8 cellular contexts compared by ENCODE assay signal in genomic region chr4:36385951-36386561, GRCh38.
DNase-seq lines count a peak whose midpoint lies in the region; ATAC-seq lines count a peak whose summit lies in the region.

No MANE protein-coding gene starts in this region.

- peak overlapping the region; percentile 18 to 85 (median 64) for H3K4me3 Mint-ChIP-seq in CD4-positive, alpha-beta memory T cell
- H3K4me3 Mint-ChIP-seq in natural killer cell treated with Interleukin-12 subunit alpha and Interleukin-12 subunit beta and Interleukin-15 and Interleukin-18, amount 100 ng/mL, for 72 hours, result peak overlapping the region; percentile 76

- H3K9me3 ChIP-seq in CD4-positive, alpha-beta memory T cell (ENCODE audit: control insufficient read depth in 1 of 2, low read length in 2 of 2), result no peaks in the 10 kb centered on the region

- peak; percentile 75 to 83 (median 79) for DNase-seq in CD4-positive, alpha-beta memory T cell
- DNase-seq in T-helper 9 cell (peak; percentile 16), GM03348 (ENCODE audit: low spot score) (no peak), OCI-M2 (lab: John Stamatoyannopoulos, UW; ENCODE audit: unreplicated experiment) (no peak), HUDEP-2 (lab: John Stamatoyannopoulos, UW; ENCODE audit: unreplicated experiment in 76 of 76) (no peak)
- peak; percentile 80 for DNase-seq in natural killer cell treated with Interleukin-12 subunit alpha and Interleukin-12 subunit beta and Interleukin-15 and Interleukin-18, amount 100 ng/mL, for 72 hours (ENCODE audit: low spot score)

- peak overlapping the region; percentile 39 for H3K27ac ChIP-seq in CD4-positive, alpha-beta memory T cell (ENCODE audit: low read depth, low read length)

- POLR2A ChIA-PET in CD4-positive, alpha-beta memory T cell (lab: Charles Lee; ENCODE audit: partially characterized antibody), result interaction anchor here (0.6 to 2.2 kb wide), 8 partner anchors 9 to 217 kb away, joined by 3 to 28 read pairs (median 4); partner anchors contain the start of gene ARAP2

- intact Hi-C loops in CD4-positive, alpha-beta memory T cell (cut with micrococcal nuclease), result loop anchor here (1.0 to 10.0 kb wide), 4 partner anchors 8 to 1299 kb away; partner anchors contain the start of gene RELL1

- H3K4me1 ChIP-seq in CD4-positive, alpha-beta memory T cell (ENCODE audit: insufficient read depth, low read length), result peaks cover 23% of the 10 kb centered on the region

- peak overlapping the region; percentile 78 to 99 (median 96) for H3K27ac Mint-ChIP-seq in CD4-positive, alpha-beta memory T cell
- peak overlapping the region; percentile 75 to 87 for H3K27ac Mint-ChIP-seq in natural killer cell treated with Interleukin-12 subunit alpha and Interleukin-12 subunit beta and Interleukin-15 and Interleukin-18, amount 100 ng/mL, for 72 hours

- no peak overlapping the region for H3K4me3 ChIP-seq in CD4-positive, alpha-beta memory T cell (ENCODE audit: low read length in 2 of 2)

- H3K36me3 ChIP-seq in CD4-positive, alpha-beta memory T cell (ENCODE audit: insufficient read depth, low read length), result no peaks in the 10 kb centered on the region

- H3K27me3 ChIP-seq in CD4-positive, alpha-beta memory T cell (ENCODE audit: insufficient read depth, low read length), result no peaks in the 10 kb centered on the region

- peak; percentile 92 for ATAC-seq in GM19324 (IDR thresholded peaks at IDR 0.05; ENCODE audit: low FRiP score, unreplicated experiment)
- peak; percentile 89 for ATAC-seq in HG03159 (IDR thresholded peaks at IDR 0.05; ENCODE audit: unreplicated experiment)
- peak; percentile 92 to 95 for ATAC-seq in natural killer cell treated with Interleukin-12 subunit alpha and Interleukin-12 subunit beta and Interleukin-15 and Interleukin-18, amount 100 ng/mL, for 72 hours

- H3K9me3 Mint-ChIP-seq in CD4-positive, alpha-beta memory T cell, result no peaks in the 10 kb centered on the region
- H3K9me3 Mint-ChIP-seq in natural killer cell treated with Interleukin-12 subunit alpha and Interleukin-12 subunit beta and Interleukin-15 and Interleukin-18, amount 100 ng/mL, for 72 hours, result no peaks in the 10 kb centered on the region

- H3K36me3 Mint-ChIP-seq in CD4-positive, alpha-beta memory T cell, result no peaks in the 10 kb centered on the region
- H3K36me3 Mint-ChIP-seq in natural killer cell treated with Interleukin-12 subunit alpha and Interleukin-12 subunit beta and Interleukin-15 and Interleukin-18, amount 100 ng/mL, for 72 hours, result peaks cover under 1% of the 10 kb centered on the region

- peaks cover 20 to 32% (median 23%) of the 10 kb centered on the region in 4 donors for H3K4me1 Mint-ChIP-seq in CD4-positive, alpha-beta memory T cell
- peaks cover 31% of the 10 kb centered on the region in 2 donors for H3K4me1 Mint-ChIP-seq in natural killer cell treated with Interleukin-12 subunit alpha and Interleukin-12 subunit beta and Interleukin-15 and Interleukin-18, amount 100 ng/mL, for 72 hours (ENCODE audit: low read depth in 2 of 2)

- no peaks in the 10 kb centered on the region for H3K27me3 Mint-ChIP-seq in CD4-positive, alpha-beta memory T cell
- H3K27me3 Mint-ChIP-seq in natural killer cell treated with Interleukin-12 subunit alpha and Interleukin-12 subunit beta and Interleukin-15 and Interleukin-18, amount 100 ng/mL, for 72 hours, result peaks cover 32% of the 10 kb centered on the region in 2 donors

- CTCF ChIA-PET in CD4-positive, alpha-beta memory T cell (lab: Charles Lee; ENCODE audit: partially characterized antibody), result interaction anchor here (1.1 to 3.2 kb wide), 4 partner anchors 10 to 34 kb away, joined by 3 to 55 read pairs (median 4); no protein-coding TSS in a partner anchor

Comparison
In these comparisons a context has a peak if more than half of its experiments do, and no peak if none do; other contexts are left out.
1. DNase-seq: peak in CD4-positive, alpha-beta memory T cell (5 of 5), T-helper 9 cell (single experiment) and natural killer cell treated with Interleukin-12 subunit alpha and Interleukin-12 subunit beta and Interleukin-15 and Interleukin-18, amount 100 ng/mL, for 72 hours (single experiment); none in GM03348 (single experiment), OCI-M2 (single experiment) and HUDEP-2 (0 of 76).
2. Peak in every context shown above with its lines, with median percentiles within 50 percentile points of each other: ATAC-seq.